Comparison of ENCODE assay signal across 8 cellular contexts in genomic region chr6:52995913-52996685, GRCh38. TPM values are rescaled to one million over a fixed set of nuclear protein-coding genes. Genes with fewer than 3 reads are reported as not detected.
DNase-seq lines count a peak whose midpoint lies in the region; ATAC-seq and TF ChIP-seq lines count a peak whose summit lies in the region.

No MANE protein-coding gene starts in this region.

- no peak for TF ChIP-seq EP300 in esophagus muscularis mucosa (IDR thresholded peaks at IDR 0.05)

- intact Hi-C loops in esophagus muscularis mucosa (cut with DNase I), result loop anchor here (10.0 kb wide), 2 partner anchors 111 to 799 kb away; partner anchors contain the start of gene LRRC1

- TF ChIP-seq CTCF in esophagus muscularis mucosa (IDR thresholded peaks at IDR 0.05) (no peak), nephron progenitor cell (IDR thresholded peaks at IDR 0.05) (no peak)

- no peaks in the 10 kb centered on the region for H3K36me3 ChIP-seq in esophagus muscularis mucosa
- no peaks in the 10 kb centered on the region for H3K36me3 ChIP-seq in urinary bladder (ENCODE audit: insufficient read depth)

- peaks cover 6% of the 10 kb centered on the region for H3K27me3 Mint-ChIP-seq in activated CD8-positive, alpha-beta T cell treated with anti-CD3 and anti-CD28 coated beads, Interleukin-2, amount 10 ng/mL, durations not matched to agents 7 days and 5 days (ENCODE audit: low read depth)
- peaks cover 5% of the 10 kb centered on the region for H3K27me3 Mint-ChIP-seq in nephron progenitor cell (ENCODE audit: low read depth, poor library complexity)

- H3K4me3 ChIP-seq in esophagus muscularis mucosa (peak overlapping the region; percentile 33 to 80 (median 73)), urinary bladder (ENCODE audit: low read depth, low read length) (no peak overlapping the region)

- H3K4me3 Mint-ChIP-seq in activated CD8-positive, alpha-beta T cell treated with anti-CD3 and anti-CD28 coated beads, Interleukin-2, amount 10 ng/mL, durations not matched to agents 7 days and 5 days, result peak overlapping the region; percentile 83
- peak overlapping the region; percentile 95 for H3K4me3 Mint-ChIP-seq in nephron progenitor cell

- no peaks in the 10 kb centered on the region for H3K9me3 ChIP-seq in esophagus muscularis mucosa

- H3K9me3 Mint-ChIP-seq in activated CD8-positive, alpha-beta T cell treated with anti-CD3 and anti-CD28 coated beads, Interleukin-2, amount 10 ng/mL, durations not matched to agents 7 days and 5 days (ENCODE audit: insufficient read depth), result no peaks in the 10 kb centered on the region
- H3K9me3 Mint-ChIP-seq in nephron progenitor cell, result peaks cover 4% of the 10 kb centered on the region

- H3K4me1 Mint-ChIP-seq in activated CD8-positive, alpha-beta T cell treated with anti-CD3 and anti-CD28 coated beads, Interleukin-2, amount 10 ng/mL, durations not matched to agents 7 days and 5 days (ENCODE audit: low read depth), result peaks cover 28% of the 10 kb centered on the region
- peaks cover 34% of the 10 kb centered on the region for H3K4me1 Mint-ChIP-seq in nephron progenitor cell

- DNase-seq in NCI-H460 (ENCODE audit: extremely low read depth, low read depth) (peak; percentile 55), esophagus muscularis mucosa (ENCODE audit: extremely low spot score) (no peak), nephron progenitor cell (peak; percentile 30), SIG-M5 (lab: John Stamatoyannopoulos, UW) (no peak)
- DNase-seq in activated CD8-positive, alpha-beta T cell treated with anti-CD3 and anti-CD28 coated beads, Interleukin-2, amount 10 ng/mL, durations not matched to agents 7 days and 5 days, result peak; percentile 35

- peak; percentile 19 for TF ChIP-seq POLR2A in GM19099 (IDR thresholded peaks at IDR 0.05; ENCODE audit: extremely low read depth, insufficient read length, low read depth)
- TF ChIP-seq POLR2A in esophagus muscularis mucosa (IDR thresholded peaks at IDR 0.05; ENCODE audit: low read depth), result no peak

- POLR2A ChIA-PET in activated CD8-positive, alpha-beta T cell treated with anti-CD3 and anti-CD28 coated beads, Interleukin-2, amount 10 ng/mL, durations not matched to agents 7 days and 5 days (lab: Charles Lee), result interaction anchor here (0.7 to 1.3 kb wide), 2 partner anchors 70 to 599 kb away, joined by 3 to 8 read pairs; partner anchors contain the start of gene FBXO9

- ATAC-seq in activated CD8-positive, alpha-beta T cell treated with anti-CD3 and anti-CD28 coated beads, Interleukin-2, amount 10 ng/mL, durations not matched to agents 7 days and 5 days, result no peak
- ATAC-seq in HG03469 (IDR thresholded peaks at IDR 0.05; ENCODE audit: unreplicated experiment), result no peak

- WGBS in esophagus muscularis mucosa, result 20% methylated on average over 21 of the region's 21 CpGs
- 22% methylated on average over 21 of the region's 21 CpGs for WGBS in urinary bladder

- CTCF ChIA-PET in activated CD8-positive, alpha-beta T cell treated with anti-CD3 and anti-CD28 coated beads, Interleukin-2, amount 10 ng/mL, durations not matched to agents 7 days and 5 days (lab: Charles Lee), result interaction anchor here (0.7 to 3.8 kb wide), 13 partner anchors 8 to 72 kb away, joined by 3 to 39 read pairs (median 4); partner anchors contain the start of gene FBXO9

- H3K27ac Mint-ChIP-seq in activated CD8-positive, alpha-beta T cell treated with anti-CD3 and anti-CD28 coated beads, Interleukin-2, amount 10 ng/mL, durations not matched to agents 7 days and 5 days, result peak overlapping the region; percentile 98
- no peak overlapping the region for H3K27ac Mint-ChIP-seq in nephron progenitor cell

- peak overlapping the region; percentile 90 to 92 (median 92) for H3K27ac ChIP-seq in esophagus muscularis mucosa (replicated peaks in 1 of 4)
- peak overlapping the region; percentile 45 for H3K27ac ChIP-seq in urinary bladder (ENCODE audit: low read depth)

- no peaks in the 10 kb centered on the region for H3K27me3 ChIP-seq in esophagus muscularis mucosa

- peaks cover 0 to 36% (median 28%) of the 10 kb centered on the region in 4 donors for H3K4me1 ChIP-seq in esophagus muscularis mucosa
- H3K4me1 ChIP-seq in urinary bladder (ENCODE audit: insufficient read depth), result no peaks in the 10 kb centered on the region

- H3K36me3 Mint-ChIP-seq in activated CD8-positive, alpha-beta T cell treated with anti-CD3 and anti-CD28 coated beads, Interleukin-2, amount 10 ng/mL, durations not matched to agents 7 days and 5 days (ENCODE audit: low read depth), result peaks cover 3% of the 10 kb centered on the region
- peaks cover 16% of the 10 kb centered on the region for H3K36me3 Mint-ChIP-seq in nephron progenitor cell (ENCODE audit: low read depth)

RNA-seq across cellular contexts. Expression of gene GSTA4, which starts 1.0 kb away (rescaled TPM):
- 8.1 and 8.3 TPM in 2 replicates for total RNA-seq in NCI-H460 (2014; rRNA removed; shearing (Covaris generic))
- 10.2 and 16.4 TPM in 2 replicates for polyA plus RNA-seq in NCI-H460 (2014; cell fraction: nucleus; rRNA removed)
- total RNA-seq in activated CD8-positive, alpha-beta T cell treated with anti-CD3 and anti-CD28 coated beads, Interleukin-2, amount 10 ng/mL, durations not matched to agents 7 days and 5 days, result 1 to 10 TPM; 2.9 to 3.5 TPM
- total RNA-seq in esophagus muscularis mucosa, result 10 to 100 TPM; 16.6 to 23.2 (median 17.7) TPM
- 57.2 TPM for total RNA-seq in urinary bladder
- 28.6 TPM for polyA plus RNA-seq in urinary bladder

Comparison
In these comparisons a context has a peak if more than half of its experiments do, and no peak if none do; other contexts are left out.
1. DNase-seq: peak in NCI-H460 (single experiment), activated CD8-positive, alpha-beta T cell treated with anti-CD3 and anti-CD28 coated beads, Interleukin-2, amount 10 ng/mL, durations not matched to agents 7 days and 5 days (single experiment) and nephron progenitor cell (single experiment); none in esophagus muscularis mucosa (single experiment) and SIG-M5 (single experiment).